ENCODE assay signal across 27 cellular contexts in the genomic region with DNA sequence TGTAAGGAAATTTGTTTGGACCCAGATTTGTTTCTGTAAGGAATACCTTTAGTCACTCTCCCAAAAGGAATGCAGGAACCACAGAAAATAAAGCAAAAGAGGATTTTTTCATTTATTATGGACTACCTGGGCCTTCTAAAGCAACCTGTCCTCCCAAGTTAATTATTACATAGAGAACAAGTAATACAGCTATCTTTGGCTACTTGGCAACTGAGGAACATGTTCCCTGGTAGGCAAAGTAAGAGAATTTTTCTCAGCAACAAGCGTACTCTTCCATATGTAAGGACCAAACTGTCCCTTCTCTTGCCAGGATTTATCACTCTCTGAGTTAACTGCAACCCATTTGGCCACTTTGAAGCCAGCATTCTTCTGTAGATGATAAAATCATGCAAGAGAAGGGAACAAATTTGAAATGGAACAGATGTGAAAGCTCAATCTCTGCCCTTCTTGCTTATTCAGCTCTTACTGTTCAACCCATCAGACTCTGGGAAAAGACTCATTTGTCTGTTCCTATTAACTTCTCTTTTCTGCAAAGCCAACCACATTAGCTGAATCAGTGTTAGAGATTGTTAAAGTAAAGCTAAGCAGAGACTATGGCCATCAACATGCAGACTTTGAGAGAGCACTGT.
A peak's percentile ranks its signal among the peaks of the same experiment; 100 is the strongest.
DNase-seq lines count a peak whose midpoint lies in the region; ATAC-seq, FAIRE-seq and TF ChIP-seq lines count a peak whose summit lies in the region.
"Had no signal": no experiment of that assay in that cellular context is flagged by ENCODE, and none has a peak within 500 bp of the region (broad histone marks: within the 10 kb centered on the region; RNA-seq: fewer than 3 reads in every experiment).

No MANE protein-coding gene starts in this region.

- ATAC-seq in SK-N-SH treated with all-trans-retinoic acid at 6 μM for 48 hours (peak; percentile 82), pancreas (peak in 3 of 4 donors; percentile 77 to 88 (median 87))
- ATAC-seq: activated naive CD4-positive, alpha-beta T cell treated with anti-CD3 and anti-CD28 coated beads, Interleukin-2, amount 50 U/mL, for 72 hours; activated T-helper 17 cell treated with anti-CD3 and anti-CD28 coated beads, Interleukin-2, amount 50 U/mL, for 72 hours; gastrocnemius medialis; K562; lower lobe of right lung; WTC11 had no signal

- 11 to 17% methylated on average over 1 of the region's 1 CpG for WGBS in pancreas, 2 donors

- TF ChIP-seq CTCF in fibroblast of villous mesenchyme (IDR thresholded peaks at IDR 0.05; ENCODE audit: insufficient read depth, low read depth, low read length) (no peak), pancreas (IDR thresholded peaks at IDR 0.05) (no peak)

- intact Hi-C loops in pancreas (cut with DNase I) = no loop called here

- peak; percentile 69 for DNase-seq in EH (ENCODE audit: low read depth)
- DNase-seq in fibroblast of villous mesenchyme (ENCODE audit: low read depth) = peak; percentile 47
- DNase-seq in pancreas = no peak
- DNase-seq in effector CD4-positive, alpha-beta T cell = no peak
- no peak for DNase-seq in stimulated activated CD4-positive, alpha-beta T cell treated with anti-CD3 and anti-CD28 coated beads, Interleukin-12 subunit alpha, Interleukin-12 subunit beta, amount 100 ng/mL, for 4 hours
- DNase-seq in SHP77 (lab: John Stamatoyannopoulos, UW) = no peak
- DNase-seq: activated CD4-positive, alpha-beta T cell treated with anti-CD3 and anti-CD28 coated beads, Interleukin-2, amount 50 U/mL, for 4 hours; activated CD8-positive, alpha-beta memory T cell treated with anti-CD3 and anti-CD28 coated beads, Interleukin-2, amount 50 U/mL, for 48 hours; BE2C; Caco-2; caudate nucleus; dorsolateral prefrontal cortex; gastrocnemius medialis; lower lobe of right lung; NCI-H1105 treated with DMSO at 0.1 percent for 48 hours; NCI-H2081; OCI-M1; stimulated activated CD8-positive, alpha-beta memory T cell treated with anti-CD3 and anti-CD28 coated beads, Interleukin-4, amount 100 ng/mL, for 48 hours; T-helper 9 cell had no signal

- H3K9me3 ChIP-seq in pancreas = no peaks in the 10 kb centered on the region
- H3K9me3 ChIP-seq: ascending aorta, BE2C, Caco-2, gastrocnemius medialis, lower lobe of right lung, tibial nerve had no signal

- H3K4me1 ChIP-seq in pancreas = peaks cover 11 to 13% (median 13%) of the 10 kb centered on the region in 3 donors
- H3K4me1 ChIP-seq: ascending aorta, BE2C, gastrocnemius medialis had no signal

- FAIRE-seq in pancreas (lab: Jason Lieb, UNC) = no peak
- FAIRE-seq: K562 had no signal

- H3K4me3 ChIP-seq in fibroblast of villous mesenchyme (ENCODE audit: low read depth, low read length) = no peak overlapping the region
- no peak overlapping the region for H3K4me3 ChIP-seq in pancreas
- H3K4me3 ChIP-seq: ascending aorta, dorsolateral prefrontal cortex, gastrocnemius medialis, K562, lower lobe of right lung, tibial nerve had no signal

- no peak overlapping the region for H3K27ac ChIP-seq in pancreas
- H3K27ac ChIP-seq: ascending aorta, epithelial cell of prostate, gastrocnemius medialis, lower lobe of right lung, tibial nerve had no signal

- H3K36me3 ChIP-seq in pancreas = peaks cover 0 to 4% (median 0%) of the 10 kb centered on the region in 3 donors
- H3K36me3 ChIP-seq: BE2C had no signal

- H3K27me3 ChIP-seq in pancreas = no peaks in the 10 kb centered on the region
- H3K27me3 ChIP-seq: ascending aorta, BE2C, dorsolateral prefrontal cortex, gastrocnemius medialis, tibial nerve had no signal

TF ChIP-seq in SK-N-SH treated with all-trans-retinoic acid at 6 μM for 48 hours, 23 proteins besides CTCF, POLR2A, EP300 and RAD21:
- no peak for TF ChIP-seq PPARA (CRISPR knock-in tag; IDR thresholded peaks at IDR 0.05; ENCODE audit: borderline replicate concordance)
- no peak for TF ChIP-seq ZNF565 (CRISPR knock-in tag; conservative IDR thresholded peaks at IDR 0.05; ENCODE audit: low read depth)
- no peak for TF ChIP-seq PATZ1 (CRISPR knock-in tag; IDR thresholded peaks at IDR 0.05; ENCODE audit: borderline replicate concordance)
- peak; percentile 51 for TF ChIP-seq ISL1 (CRISPR knock-in tag; IDR thresholded peaks at IDR 0.05)

Comparison
In these comparisons a context has a peak if more than half of its experiments do, and no peak if none do; other contexts are left out.
1. DNase-seq: peak in EH (single experiment) and fibroblast of villous mesenchyme (single experiment); none in pancreas (0 of 6), effector CD4-positive, alpha-beta T cell (single experiment), stimulated activated CD4-positive, alpha-beta T cell treated with anti-CD3 and anti-CD28 coated beads, Interleukin-12 subunit alpha, Interleukin-12 subunit beta, amount 100 ng/mL, for 4 hours (single experiment) and SHP77 (0 of 2).